1 cellular context compared by ENCODE assay signal in genomic region chr20:34717230-34718095, GRCh38.
TF ChIP-seq lines count a peak whose summit lies in the region.

No MANE protein-coding gene starts in this region.

TF ChIP-seq in HepG2, 621 proteins besides CTCF, POLR2A, EP300 and RAD21 (continued from another document and continues in another):
- no peak for TF ChIP-seq KIAA2018 (CRISPR knock-in tag; IDR thresholded peaks at IDR 0.05; ENCODE audit: borderline replicate concordance)
- no peak for TF ChIP-seq CREB1 (IDR thresholded peaks at IDR 0.05)
- TF ChIP-seq CREB1 (CRISPR knock-in tag; IDR thresholded peaks at IDR 0.05) = peak; percentile 55
- TF ChIP-seq MTERF4 (CRISPR knock-in tag; IDR thresholded peaks at IDR 0.05) = no peak
- no peak for TF ChIP-seq PCBP2 (optimal IDR thresholded peaks at IDR 0.05; ENCODE audit: low read depth, low read length, poor library complexity, severe bottlenecking)
- no peak for TF ChIP-seq ZNF572 (CRISPR knock-in tag; IDR thresholded peaks at IDR 0.05)
- TF ChIP-seq SNAPC2 (CRISPR knock-in tag; IDR thresholded peaks at IDR 0.05) = peak; percentile 75; the same call in 1 of the 2 replicates
- TF ChIP-seq ZNF3 (CRISPR knock-in tag; IDR thresholded peaks at IDR 0.05) = no peak
- no peak for TF ChIP-seq ZNF10 (CRISPR knock-in tag; IDR thresholded peaks at IDR 0.05; ENCODE audit: borderline replicate concordance, low read depth)
- no peak for TF ChIP-seq SIN3A (IDR thresholded peaks at IDR 0.05; ENCODE audit: borderline replicate concordance, low read depth, low read length)
- no peak for TF ChIP-seq NR2F2 (IDR thresholded peaks at IDR 0.05; ENCODE audit: borderline replicate concordance, low read depth)
- TF ChIP-seq ZBTB39 (CRISPR knock-in tag; IDR thresholded peaks at IDR 0.05) = no peak
- TF ChIP-seq SIN3B (IDR thresholded peaks at IDR 0.05; ENCODE audit: low read length) = 0 out of 2 replicates have a peak, but pooled peaks have one; percentile 30
- no peak for TF ChIP-seq ZNF276 (CRISPR knock-in tag; IDR thresholded peaks at IDR 0.05; ENCODE audit: low read depth)
- no peak for TF ChIP-seq JUNB (CRISPR knock-in tag; IDR thresholded peaks at IDR 0.05; ENCODE audit: borderline replicate concordance)
- peak; percentile 95 for TF ChIP-seq CEBPG (CRISPR knock-in tag; IDR thresholded peaks at IDR 0.05)
- TF ChIP-seq RNF219 (CRISPR knock-in tag; IDR thresholded peaks at IDR 0.05) = 0 out of 2 replicates have a peak, but pooled peaks have one; percentile 73
- no peak; the same call in 1 of the 2 replicates for TF ChIP-seq ZNF510 (CRISPR knock-in tag; IDR thresholded peaks at IDR 0.05; ENCODE audit: low read depth)
- TF ChIP-seq HOXD1 (CRISPR knock-in tag; IDR thresholded peaks at IDR 0.05) = no peak
- peak; percentile 27 for TF ChIP-seq ARID3A (IDR thresholded peaks at IDR 0.05; ENCODE audit: low read depth, low read length)
- TF ChIP-seq HNF1A (IDR thresholded peaks at IDR 0.05; ENCODE audit: low read depth) = no peak
- TF ChIP-seq HNF1A (CRISPR knock-in tag; IDR thresholded peaks at IDR 0.05; ENCODE audit: borderline replicate concordance) = no peak; the same call in 1 of the 2 replicates
- TF ChIP-seq XRCC5 (optimal IDR thresholded peaks at IDR 0.05; ENCODE audit: low read length) = no peak
- peak; percentile 80 for TF ChIP-seq PHF21A (CRISPR knock-in tag; IDR thresholded peaks at IDR 0.05)
- no peak for TF ChIP-seq PHB2 (IDR thresholded peaks at IDR 0.05; ENCODE audit: partially characterized antibody)
- TF ChIP-seq ZBTB26 (CRISPR knock-in tag; IDR thresholded peaks at IDR 0.05; ENCODE audit: borderline replicate concordance) = peak; percentile 19; the same call in 1 of the 2 replicates
- TF ChIP-seq CENPT (CRISPR knock-in tag; IDR thresholded peaks at IDR 0.05; ENCODE audit: low read depth) = no peak
- no peak for TF ChIP-seq POLR2G (IDR thresholded peaks at IDR 0.05; ENCODE audit: low read depth, low read length)
- TF ChIP-seq ZNF235 (CRISPR knock-in tag; IDR thresholded peaks at IDR 0.05; ENCODE audit: borderline replicate concordance) = no peak
- TF ChIP-seq CREM (IDR thresholded peaks at IDR 0.05) = peak; percentile 60
- no peak for TF ChIP-seq CREM (CRISPR knock-in tag; IDR thresholded peaks at IDR 0.05)
- TF ChIP-seq ZNF570 (CRISPR knock-in tag; IDR thresholded peaks at IDR 0.05; ENCODE audit: borderline replicate concordance) = no peak
- peak; percentile 68 for TF ChIP-seq ZEB1 (IDR thresholded peaks at IDR 0.05; ENCODE audit: insufficient replicate concordance, low read depth)
- no peak for TF ChIP-seq ZMAT5 (CRISPR knock-in tag; IDR thresholded peaks at IDR 0.05; ENCODE audit: borderline replicate concordance, low read depth)
